Comparison of ENCODE assay signal across 14 cellular contexts in the genomic region with DNA sequence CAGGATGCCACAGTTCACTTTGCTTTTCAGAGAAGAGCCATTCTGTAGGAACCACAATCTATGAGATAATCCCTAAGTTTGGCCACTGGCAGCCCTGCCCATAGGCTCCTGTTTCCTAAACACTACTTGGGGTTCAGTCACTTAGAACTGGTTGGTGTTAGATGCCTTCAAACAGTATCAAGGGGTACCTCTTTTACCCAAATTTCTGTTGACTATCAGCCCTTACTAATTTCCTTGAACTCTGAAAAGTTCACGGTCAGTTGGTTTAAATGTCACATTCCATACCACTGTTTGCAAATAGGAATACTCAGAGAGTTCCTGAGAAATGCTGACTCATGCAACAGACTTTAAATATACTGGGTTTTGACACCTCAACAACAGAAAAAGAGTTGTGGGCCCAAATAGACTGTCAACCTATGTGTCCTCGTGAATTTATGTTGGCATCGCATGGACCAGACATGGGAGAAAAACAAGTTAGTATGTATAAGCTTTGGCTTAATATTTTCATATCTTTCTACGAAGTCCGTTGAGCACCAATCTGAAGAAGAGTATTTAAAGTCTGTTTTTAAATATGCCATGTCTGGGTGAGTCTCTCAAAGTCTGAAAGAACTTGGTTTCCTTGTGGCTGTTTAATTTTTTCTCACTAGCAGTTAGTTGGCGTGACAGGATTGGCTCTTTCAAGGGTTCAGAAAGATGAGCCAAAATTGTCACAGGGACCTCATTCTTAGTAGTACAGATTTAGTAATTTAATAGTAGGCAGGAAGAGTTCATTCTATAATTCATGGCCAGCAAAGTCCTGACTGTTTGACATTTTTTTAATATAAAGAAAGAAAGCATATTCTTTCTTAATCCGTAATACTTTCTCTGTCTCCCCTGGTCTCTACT. TPM values are rescaled to one million over a fixed set of nuclear protein-coding genes. Genes with fewer than 3 reads are reported as not detected.
DNase-seq lines count a peak whose midpoint lies in the region; ATAC-seq and TF ChIP-seq lines count a peak whose summit lies in the region.
"Had no signal": no experiment of that assay in that cellular context is flagged by ENCODE, and none has a peak within 500 bp of the region (broad histone marks: within the 10 kb centered on the region; RNA-seq: fewer than 3 reads in every experiment).

No MANE protein-coding gene starts in this region.

- POLR2A ChIA-PET in PC-3 (lab: Charles Lee; ENCODE audit: unreplicated experiment) = no interaction called here

- H2AFZ ChIP-seq in PC-3 (ENCODE audit: low read length) = no peak overlapping the region

- no TSS peak for BruUV-seq in PC-3 (replicated peaks; lab: Mats Ljungman, UMichigan)

- CTCF ChIA-PET in PC-3 (lab: Charles Lee) = no interaction called here

- H3K9me3 ChIP-seq in PC-3 (ENCODE audit: low read length) = no peaks in the 10 kb centered on the region
- H3K9me3 ChIP-seq: heart left ventricle, transverse colon had no signal

- no peaks in the 10 kb centered on the region for H3K79me2 ChIP-seq in PC-3 (ENCODE audit: low read length)

- H4K20me1 ChIP-seq in PC-3 (ENCODE audit: low read length) = no peaks in the 10 kb centered on the region

- TF ChIP-seq CTCF in AG09319 (IDR thresholded peaks at IDR 0.05; ENCODE audit: low read depth, low read length) (no peak), PC-3 (conservative IDR thresholded peaks at IDR 0.05; ENCODE audit: low read depth, low read length) (no peak)

- no peaks in the 10 kb centered on the region for H3K9me2 ChIP-seq in PC-3 (replicated peaks; ENCODE audit: low read length)

- no peak overlapping the region for H3K9ac ChIP-seq in PC-3 (ENCODE audit: low read length)

- H3K4me1 ChIP-seq in PC-3 (ENCODE audit: insufficient read depth, low read length) = peaks cover 19% of the 10 kb centered on the region

- H3K36me3 ChIP-seq in PC-3 (ENCODE audit: low read depth, low read length) = peaks cover 14% of the 10 kb centered on the region
- H3K36me3 ChIP-seq: transverse colon had no signal

- no peak overlapping the region for H3K27ac ChIP-seq in PC-3 (ENCODE audit: low read length)
- H3K27ac ChIP-seq: heart left ventricle, transverse colon had no signal

- DNase-seq in AG09319 (ENCODE audit: extremely low read depth, low read depth) (peak; percentile 12), PC-3 (peak; percentile 40), dedifferentiated amniotic fluid mesenchymal stem cell (ENCODE audit: extremely low spot score) (peak; percentile 47), midbrain (lab: John Stamatoyannopoulos, UW) (peak; percentile 62), NCI-H2227 (lab: John Stamatoyannopoulos, UW; ENCODE audit: unreplicated experiment) (no peak), NCI-H146 treated with DMSO at 0.1 percent for 48 hours (lab: John Stamatoyannopoulos, UW; ENCODE audit: unreplicated experiment) (no peak)
- DNase-seq: activated T-cell treated with anti-CD3 and anti-CD28 coated beads for 4 hours, H7, heart left ventricle, KG1, RPMI8226, transverse colon had no signal

- ATAC-seq in PC-3 (no peak), HG02571 (IDR thresholded peaks at IDR 0.05; ENCODE audit: unreplicated experiment) (no peak), HG02840 (IDR thresholded peaks at IDR 0.05; ENCODE audit: low FRiP score, unreplicated experiment) (no peak)

- no peak overlapping the region for H3K4me2 ChIP-seq in PC-3 (ENCODE audit: low read length)

- H3K4me3 ChIP-seq in PC-3 (ENCODE audit: low read length) = no peak overlapping the region
- H3K4me3 ChIP-seq: heart left ventricle, transverse colon had no signal

- intact Hi-C loops in PC-3 (cut with micrococcal nuclease) = no loop called here

- no peaks in the 10 kb centered on the region for H3F3A ChIP-seq in PC-3 (ENCODE audit: low read length, unreplicated experiment)

- no peaks in the 10 kb centered on the region for H3K27me3 ChIP-seq in PC-3 (ENCODE audit: low read length)
- H3K27me3 ChIP-seq: heart left ventricle, transverse colon had no signal

RNA-seq across cellular contexts. Expression of gene ZNF326, which starts 56.5 kb away (rescaled TPM):
- total RNA-seq in PC-3 (2014; rRNA removed) = 7.2 and 12.7 TPM in 2 replicates

Comparison
In these comparisons a context has a peak if more than half of its experiments do, and no peak if none do; other contexts are left out.
1. DNase-seq: peak in AG09319 (single experiment), PC-3 (single experiment), dedifferentiated amniotic fluid mesenchymal stem cell (single experiment) and midbrain (single experiment); none in NCI-H2227 (single experiment) and NCI-H146 treated with DMSO at 0.1 percent for 48 hours (single experiment).